In genomic region chr10:4217187-4217586, GRCh38 we compare ENCODE assay signal across 19 cellular contexts.
DNase-seq lines count a peak whose midpoint lies in the region; ATAC-seq, FAIRE-seq and TF ChIP-seq lines count a peak whose summit lies in the region.
"Had no signal": no experiment of that assay in that cellular context is flagged by ENCODE, and none has a peak within 500 bp of the region (broad histone marks: within the 10 kb centered on the region; RNA-seq: fewer than 3 reads in every experiment).

No MANE protein-coding gene starts in this region.

- no peaks in the 10 kb centered on the region for H3K27me3 ChIP-seq in heart left ventricle
- H3K27me3 ChIP-seq in left ventricle myocardium inferior (ENCODE audit: low read depth), result no peaks in the 10 kb centered on the region
- no peaks in the 10 kb centered on the region for H3K27me3 ChIP-seq in pancreas

- H3K4me3 ChIP-seq in heart left ventricle (peak overlapping the region in 1 of 12 donors; percentile 8), left ventricle myocardium inferior (no peak overlapping the region), coronary artery (peak overlapping the region; percentile 37), pancreas (no peak overlapping the region)

- H3K9me3 ChIP-seq in heart left ventricle (no peaks in the 10 kb centered on the region), left ventricle myocardium inferior (replicated peaks) (no peaks in the 10 kb centered on the region), pancreas (no peaks in the 10 kb centered on the region)

- WGBS in heart left ventricle, 4 donors, result 69 to 71% (median 70%) methylated on average over 5 of the region's 5 CpGs
- 49 to 58% methylated on average over 5 of the region's 5 CpGs for WGBS in pancreas, 2 donors

- no peak for TF ChIP-seq POLR2A in heart left ventricle (IDR thresholded peaks at IDR 0.05)

- FAIRE-seq in pancreas (lab: Jason Lieb, UNC), result peak; percentile 34
- FAIRE-seq: G401.6, GM18507 had no signal

- DNase-seq in heart left ventricle (no peak), left ventricle myocardium inferior (no peak), coronary artery (ENCODE audit: low spot score) (no peak), pancreas (no peak), SIG-M5 treated with dmso at 0.1 percent for 504 hours (lab: John Stamatoyannopoulos, UW; ENCODE audit: unreplicated experiment) (no peak)
- DNase-seq: CD4-positive, CD25-positive, alpha-beta regulatory T cell; COR-L47; Karpas-422; MV-4-11; NCI-H1105 treated with DMSO at 0.1 percent for 48 hours; NCI-H2029 treated with DMSO at 0.1 percent for 48 hours; NCI-H524 treated with DMSO at 0.1 percent for 48 hours; PC-3; RPMI8226; SHP77 treated with DMSO at 0.1 percent for 48 hours had no signal

- intact Hi-C loops in heart left ventricle (cut with DNase I), result no loop called here
- intact Hi-C loops in left ventricle myocardium inferior (cut with micrococcal nuclease), result no loop called here
- intact Hi-C loops in pancreas (cut with DNase I), result no loop called here

- peaks cover 0 to 23% (median 6%) of the 10 kb centered on the region in 12 donors for H3K4me1 ChIP-seq in heart left ventricle
- peaks cover 28% of the 10 kb centered on the region for H3K4me1 ChIP-seq in left ventricle myocardium inferior
- H3K4me1 ChIP-seq in pancreas, result no peaks in the 10 kb centered on the region

- TF ChIP-seq CTCF in heart left ventricle (IDR thresholded peaks at IDR 0.05) (no peak), left ventricle myocardium inferior (IDR thresholded peaks at IDR 0.05; ENCODE audit: borderline replicate concordance) (no peak), coronary artery (IDR thresholded peaks at IDR 0.05) (no peak), pancreas (IDR thresholded peaks at IDR 0.05) (no peak)

- ATAC-seq in heart left ventricle (peak in 3 of 4 donors; percentile 41 to 49 (median 42)), pancreas (no peak), GM18873 (IDR thresholded peaks at IDR 0.05; ENCODE audit: low FRiP score, unreplicated experiment) (no peak), HG02870 (IDR thresholded peaks at IDR 0.05; ENCODE audit: unreplicated experiment) (no peak)
- ATAC-seq: PC-3 had no signal

- peak overlapping the region in 2 of 12 donors; percentile 18 to 23 for H3K27ac ChIP-seq in heart left ventricle
- H3K27ac ChIP-seq in left ventricle myocardium inferior (replicated peaks), result no peak overlapping the region
- H3K27ac ChIP-seq in coronary artery, result no peak overlapping the region
- no peak overlapping the region for H3K27ac ChIP-seq in pancreas

- no peaks in the 10 kb centered on the region for H3K36me3 ChIP-seq in heart left ventricle
- H3K36me3 ChIP-seq in left ventricle myocardium inferior, result no peaks in the 10 kb centered on the region
- no peaks in the 10 kb centered on the region for H3K36me3 ChIP-seq in pancreas

Comparison
In these comparisons a context has a peak if more than half of its experiments do, and no peak if none do; other contexts are left out.
1. ATAC-seq: peak in heart left ventricle (3 of 4); none in pancreas (0 of 4), GM18873 (single experiment) and HG02870 (single experiment).